Comparison of ENCODE assay signal across 20 cellular contexts in genomic region chr3:178063475-178063874, GRCh38.
DNase-seq lines count a peak whose midpoint lies in the region; ATAC-seq and TF ChIP-seq lines count a peak whose summit lies in the region.
"Had no signal": no experiment of that assay in that cellular context is flagged by ENCODE, and none has a peak within 500 bp of the region (broad histone marks: within the 10 kb centered on the region; RNA-seq: fewer than 3 reads in every experiment).

No MANE protein-coding gene starts in this region.

- no peak overlapping the region for H2BK20ac ChIP-seq in IMR-90 (ENCODE audit: low read depth, low read length)

- H2BK120ac ChIP-seq in IMR-90 (ENCODE audit: low read depth, low read length): no peak overlapping the region

- DNase-seq in AG10803 (ENCODE audit: low read depth) (peak; percentile 75), IMR-90 (peak; percentile 69), UCSD-AML1 (lab: John Stamatoyannopoulos, UW; ENCODE audit: unreplicated experiment) (peak; percentile 11), kidney tubule cell (ENCODE audit: low spot score) (peak; percentile 20), DMS153 (lab: John Stamatoyannopoulos, UW) (no peak)
- DNase-seq in CD8-positive, alpha-beta memory T cell: no peak
- DNase-seq: activated CD4-positive, alpha-beta T cell treated with anti-CD3 and anti-CD28 coated beads for 48 hours; activated naive CD4-positive, alpha-beta T cell treated with anti-CD3 and anti-CD28 coated beads, Interleukin-2, amount 50 U/mL, for 16 hours; AML-193; effector memory CD8-positive, alpha-beta T cell; islet precursor cell; NCI-H1694 treated with DMSO at 0.1 percent for 48 hours; NCI-H526; RPMI8226; stimulated activated CD4-positive, alpha-beta T cell treated with anti-CD3 and anti-CD28 coated beads, Interleukin-4, amount 100 ng/mL, for 4 hours had no signal

- no peaks in the 10 kb centered on the region for H4K20me1 ChIP-seq in IMR-90 (ENCODE audit: insufficient read depth, low read length)

- no peak overlapping the region for H3K18ac ChIP-seq in IMR-90 (ENCODE audit: low read depth, low read length)

- no peaks in the 10 kb centered on the region for H3K36me3 ChIP-seq in IMR-90 (ENCODE audit: control insufficient read depth, insufficient read depth, low read length)
- no peaks in the 10 kb centered on the region for H3K36me3 ChIP-seq in CD8-positive, alpha-beta memory T cell (ENCODE audit: insufficient read depth, low read length)
- H3K36me3 ChIP-seq: tibial artery had no signal

- no peaks in the 10 kb centered on the region for H3K9me3 Mint-ChIP-seq in CD8-positive, alpha-beta memory T cell
- H3K9me3 Mint-ChIP-seq: effector memory CD8-positive, alpha-beta T cell; neural crest cell had no signal

- no peaks in the 10 kb centered on the region for H3K36me3 Mint-ChIP-seq in CD8-positive, alpha-beta memory T cell

- dilution Hi-C loops in IMR-90 (cut with HindIII; ENCODE audit: low sequenced_read_pairs, unreplicated experiment): no loop called here

- H3K27me3 ChIP-seq in IMR-90 (ENCODE audit: control insufficient read depth, insufficient read depth, low read length): no peaks in the 10 kb centered on the region
- H3K27me3 ChIP-seq in CD8-positive, alpha-beta memory T cell (ENCODE audit: insufficient read depth, low read length, poor library complexity, severe bottlenecking): no peaks in the 10 kb centered on the region
- H3K27me3 ChIP-seq: tibial artery had no signal

- TF ChIP-seq POLR2A in IMR-90 (IDR thresholded peaks at IDR 0.05; ENCODE audit: low read depth, low read length): no peak

- no peak overlapping the region for H2AFZ ChIP-seq in IMR-90 (replicated peaks; ENCODE audit: low read length, poor library complexity)

- H3K4me1 Mint-ChIP-seq in CD8-positive, alpha-beta memory T cell: no peaks in the 10 kb centered on the region
- H3K4me1 Mint-ChIP-seq: neural crest cell had no signal

- H2BK15ac ChIP-seq in IMR-90 (ENCODE audit: low read depth, low read length): no peak overlapping the region

- no peak overlapping the region for H4K8ac ChIP-seq in IMR-90 (ENCODE audit: low read depth in 2 of 2, low read length in 2 of 2)

- H3K14ac ChIP-seq in IMR-90 (replicated peaks; ENCODE audit: low read depth, low read length): no peak overlapping the region

- H3K23ac ChIP-seq in IMR-90 (ENCODE audit: low read depth, low read length): no peak overlapping the region

- no peak overlapping the region for H3K56ac ChIP-seq in IMR-90 (ENCODE audit: extremely low read depth, insufficient read depth, low read length)

- peaks cover 7% of the 10 kb centered on the region for H3K4me1 ChIP-seq in IMR-90 (ENCODE audit: control insufficient read depth, insufficient read depth, low read length)
- no peaks in the 10 kb centered on the region for H3K4me1 ChIP-seq in CD8-positive, alpha-beta memory T cell (ENCODE audit: insufficient read depth, low read length)

- CTCF ChIA-PET in IMR-90 (lab: Yijun Ruan, JAX): interaction anchor here (0.5 to 0.7 kb wide), 2 partner anchors 39 to 53 kb away, joined by 3 read pairs; no protein-coding TSS in a partner anchor
- CTCF ChIA-PET in CD8-positive, alpha-beta memory T cell (lab: Charles Lee): no interaction called here

- TF ChIP-seq CTCF in AG10803 (conservative IDR thresholded peaks at IDR 0.05; ENCODE audit: low read length): no peak
- no peak for TF ChIP-seq CTCF in IMR-90 (conservative IDR thresholded peaks at IDR 0.05; ENCODE audit: low read depth, low read length)

- H3K9me1 ChIP-seq in IMR-90 (ENCODE audit: insufficient read depth, low read length): no peaks in the 10 kb centered on the region

- no peak overlapping the region for H3K27ac Mint-ChIP-seq in CD8-positive, alpha-beta memory T cell
- H3K27ac Mint-ChIP-seq: effector memory CD8-positive, alpha-beta T cell had no signal

- intact Hi-C loops in IMR-90 (cut with micrococcal nuclease): no loop called here

- no peak overlapping the region for H3K4me3 ChIP-seq in AG10803 (ENCODE audit: low read length)
- no peak overlapping the region for H3K4me3 ChIP-seq in IMR-90 (ENCODE audit: insufficient read depth, low read depth, low read length)
- H3K4me3 ChIP-seq in CD8-positive, alpha-beta memory T cell (ENCODE audit: low read length): no peak overlapping the region
- H3K4me3 ChIP-seq: tibial artery had no signal

- no peak for TF ChIP-seq RAD21 in IMR-90 (IDR thresholded peaks at IDR 0.05; ENCODE audit: low read length)

- H2AK5ac ChIP-seq in IMR-90 (ENCODE audit: low read depth, low read length): no peak overlapping the region

- H3K27ac ChIP-seq in IMR-90 (ENCODE audit: insufficient read depth, low read length): no peak overlapping the region
- H3K27ac ChIP-seq in CD8-positive, alpha-beta memory T cell (ENCODE audit: low read depth, low read length): no peak overlapping the region
- H3K27ac ChIP-seq: KMS-11, tibial artery had no signal

- no TSS peak for BruUV-seq in IMR-90 (replicated peaks; lab: Mats Ljungman, UMichigan)

- ATAC-seq in IMR-90 (ENCODE audit: low read depth): 0 out of 2 replicates have a peak, but pooled peaks have one; percentile 21
- ATAC-seq in HG03442 (IDR thresholded peaks at IDR 0.05; ENCODE audit: unreplicated experiment): no peak
- ATAC-seq in GM21529 (IDR thresholded peaks at IDR 0.05; ENCODE audit: unreplicated experiment): no peak
- ATAC-seq: effector memory CD8-positive, alpha-beta T cell had no signal

- no peak overlapping the region for H2BK5ac ChIP-seq in IMR-90 (ENCODE audit: low read depth, low read length, poor library complexity, severe bottlenecking)

- H4K5ac ChIP-seq in IMR-90 (ENCODE audit: low read depth, low read length): no peak overlapping the region

- WGBS in IMR-90 (ENCODE audit: extremely low coverage in 2 of 2, insufficient read length in 1 of 2), 2 experiments: no CpG with 5 or more reads among the region's 1 CpG

- H3K9ac ChIP-seq in IMR-90 (ENCODE audit: low read depth, low read length): no peak overlapping the region
- H3K9ac ChIP-seq: KMS-11 had no signal

- H2AK9ac ChIP-seq in IMR-90 (replicated peaks; ENCODE audit: low read depth, low read length, poor library complexity): no peak overlapping the region

- no peaks in the 10 kb centered on the region for H3K9me3 ChIP-seq in IMR-90 (ENCODE audit: control insufficient read depth, insufficient read depth, low read length)
- no peaks in the 10 kb centered on the region for H3K9me3 ChIP-seq in CD8-positive, alpha-beta memory T cell (ENCODE audit: low read length)
- H3K9me3 ChIP-seq: tibial artery had no signal

- no peaks in the 10 kb centered on the region for H3K79me1 ChIP-seq in IMR-90 (ENCODE audit: low read depth in 1 of 2, low read length in 2 of 2)

- no peak overlapping the region for H3K4me2 ChIP-seq in IMR-90 (ENCODE audit: low read depth, low read length)
- H3K4me2 ChIP-seq: KMS-11 had no signal

- no peak overlapping the region for H3K4ac ChIP-seq in IMR-90 (ENCODE audit: low read depth, low read length)

- POLR2A ChIA-PET in IMR-90 (lab: Charles Lee; ENCODE audit: unreplicated experiment): no interaction called here
- POLR2A ChIA-PET in CD8-positive, alpha-beta memory T cell (lab: Charles Lee): no interaction called here

- H3K27me3 Mint-ChIP-seq in CD8-positive, alpha-beta memory T cell: no peaks in the 10 kb centered on the region

- H3K4me3 Mint-ChIP-seq in CD8-positive, alpha-beta memory T cell: no peak overlapping the region
- H3K4me3 Mint-ChIP-seq: effector memory CD8-positive, alpha-beta T cell; neural crest cell had no signal

- H4K91ac ChIP-seq in IMR-90 (ENCODE audit: insufficient read depth, low read depth, low read length): no peak overlapping the region

- in situ Hi-C loops in IMR-90 (cut with MboI; ENCODE audit: low sequenced_read_pairs): no loop called here

TF ChIP-seq in IMR-90, 13 proteins besides CTCF, POLR2A, EP300 and RAD21:
- TF ChIP-seq CEBPB (IDR thresholded peaks at IDR 0.05; ENCODE audit: low read depth, low read length): no peak
- TF ChIP-seq SMC3 (IDR thresholded peaks at IDR 0.05; ENCODE audit: low read depth, low read length): no peak

Comparison
In these comparisons a context has a peak if more than half of its experiments do, and no peak if none do; other contexts are left out.
1. DNase-seq: peak in AG10803 (single experiment), IMR-90 (single experiment), UCSD-AML1 (single experiment) and kidney tubule cell (single experiment); none in CD8-positive, alpha-beta memory T cell (0 of 5) and DMS153 (single experiment).